Comparison of ENCODE assay signal across 23 cellular contexts in genomic region chr2:36330456-36331395, GRCh38. TPM values are rescaled to one million over a fixed set of nuclear protein-coding genes. Genes with fewer than 3 reads are reported as not detected.
DNase-seq lines count a peak whose midpoint lies in the region; FAIRE-seq and TF ChIP-seq lines count a peak whose summit lies in the region.
"Had no signal": no experiment of that assay in that cellular context is flagged by ENCODE, and none has a peak within 500 bp of the region (broad histone marks: within the 10 kb centered on the region; RNA-seq: fewer than 3 reads in every experiment).

No MANE protein-coding gene starts in this region.

- H3K36me3 Mint-ChIP-seq in Caco-2 (ENCODE audit: insufficient read depth, unreplicated experiment), result no peaks in the 10 kb centered on the region

- no peak overlapping the region for H3K4me3 Mint-ChIP-seq in Caco-2 (ENCODE audit: unreplicated experiment)
- H3K4me3 Mint-ChIP-seq: stimulated activated naive CD8-positive, alpha-beta T cell treated with anti-CD3 and anti-CD28 coated beads, Interleukin-15, Interleukin-2, amounts not matched to agents 100 ng/mL and 50 ng/mL, for 24 hours had no signal

- peak in 1 of 2 experiments; percentile 9 for DNase-seq in Caco-2
- DNase-seq in PC-9, result peak in 1 of 2 experiments; percentile 86
- no peak for DNase-seq in esophagus squamous epithelium (lab: John Stamatoyannopoulos, UW)
- no peak for DNase-seq in RWPE1 (ENCODE audit: low spot score)
- no peak for DNase-seq in SW 1271 (lab: John Stamatoyannopoulos, UW)
- DNase-seq in stimulated activated naive CD4-positive, alpha-beta T cell (lab: John Stamatoyannopoulos, UW), result no peak
- no peak for DNase-seq in frontal cortex (ENCODE audit: low spot score in 2 of 2)
- DNase-seq: activated CD4-positive, alpha-beta T cell treated with anti-CD3 and anti-CD28 coated beads, Interleukin-2, amount 50 U/mL, for 4 hours; activated CD8-positive, alpha-beta memory T cell treated with anti-CD3 and anti-CD28 coated beads, Interleukin-2, amount 50 U/mL, for 48 hours; activated effector memory CD4-positive, alpha-beta T cell treated with Interleukin-2 at 50 U/mL for 16 hours; AML-193; dorsolateral prefrontal cortex; NCI-H1105; NCI-H748 treated with DMSO at 0.1 percent for 48 hours; OCI-M1; SIG-M5; stimulated activated CD4-positive, alpha-beta T cell treated with anti-CD3 and anti-CD28 coated beads, Interleukin-2, amount 100 ng/mL, for 48 hours; T-helper 2 cell; upper lobe of left lung; WERI-Rb-1 had no signal

- no peaks in the 10 kb centered on the region for H3K27me3 Mint-ChIP-seq in Caco-2 (ENCODE audit: insufficient read depth, unreplicated experiment)

- TF ChIP-seq CTCF in Caco-2 (IDR thresholded peaks at IDR 0.05; ENCODE audit: insufficient read depth in 1 of 2, low read depth in 1 of 2, low read length in 1 of 2, severe bottlenecking in 1 of 2, unreplicated experiment in 1 of 2) (no peak), PC-9 (conservative IDR thresholded peaks at IDR 0.05) (no peak), esophagus squamous epithelium (IDR thresholded peaks at IDR 0.05) (no peak), parathyroid adenoma (IDR thresholded peaks at IDR 0.05) (no peak), RWPE1 (conservative IDR thresholded peaks at IDR 0.05; ENCODE audit: low read depth) (no peak)

- H3K79me2 ChIP-seq in PC-9 (ENCODE audit: low read depth) (no peaks in the 10 kb centered on the region), parathyroid adenoma (no peaks in the 10 kb centered on the region)

- H3K27ac Mint-ChIP-seq in Caco-2 (ENCODE audit: unreplicated experiment), result peak overlapping the region; percentile 66

- H2AFZ ChIP-seq in PC-9 (peak overlapping the region; percentile 20; the same call in 1 of the 2 replicates), parathyroid adenoma (peak overlapping the region; percentile 39)

- H3K27me3 ChIP-seq in Caco-2 (replicated peaks; ENCODE audit: control insufficient read depth, insufficient read depth, low read length) (no peaks in the 10 kb centered on the region), PC-9 (ENCODE audit: insufficient read depth, low read depth) (no peaks in the 10 kb centered on the region), esophagus squamous epithelium (no peaks in the 10 kb centered on the region), parathyroid adenoma (ENCODE audit: control insufficient read depth, insufficient read depth, low read length) (no peaks in the 10 kb centered on the region)
- H3K27me3 ChIP-seq: upper lobe of left lung had no signal

- WGBS in esophagus squamous epithelium, 2 donors, result 45 to 46% methylated on average over 3 of the region's 3 CpGs

- no peaks in the 10 kb centered on the region for H3K9me3 ChIP-seq in Caco-2
- no peaks in the 10 kb centered on the region for H3K9me3 ChIP-seq in PC-9 (ENCODE audit: insufficient read depth, low read depth)
- H3K9me3 ChIP-seq in esophagus squamous epithelium, result no peaks in the 10 kb centered on the region
- no peaks in the 10 kb centered on the region for H3K9me3 ChIP-seq in parathyroid adenoma (ENCODE audit: control insufficient read depth, low read length)
- H3K9me3 ChIP-seq: upper lobe of left lung had no signal

- peak overlapping the region; percentile 61 for H3K27ac ChIP-seq in PC-9
- H3K27ac ChIP-seq in esophagus squamous epithelium, result peak overlapping the region in 3 of 4 donors; percentile 1 to 53 (median 26)
- no peak overlapping the region for H3K27ac ChIP-seq in parathyroid adenoma
- H3K27ac ChIP-seq in RWPE1, result no peak overlapping the region
- H3K27ac ChIP-seq: upper lobe of left lung, WERI-Rb-1 had no signal

- H3K4me2 ChIP-seq in PC-9 (peak overlapping the region; percentile 14), parathyroid adenoma (ENCODE audit: low read length) (no peak overlapping the region)

- intact Hi-C loops in Caco-2 (cut with micrococcal nuclease; ENCODE audit: unreplicated experiment), result no loop called here
- intact Hi-C loops in PC-9 (cut with micrococcal nuclease; ENCODE audit: unreplicated experiment), result loop anchor here (5.0 kb wide), 1 partner anchor 232 kb away; no protein-coding TSS in a partner anchor
- intact Hi-C loops in esophagus squamous epithelium (cut with DNase I), result no loop called here

- H3K4me1 Mint-ChIP-seq in Caco-2 (ENCODE audit: low read depth, unreplicated experiment), result peaks cover 36% of the 10 kb centered on the region

- no peak for FAIRE-seq in frontal cortex (lab: Jason Lieb, UNC)
- FAIRE-seq: HepG2 had no signal

- H4K20me1 ChIP-seq in PC-9 (ENCODE audit: insufficient read depth), result no peaks in the 10 kb centered on the region

- H3K4me1 ChIP-seq in Caco-2 (peaks cover 27% of the 10 kb centered on the region), PC-9 (replicated peaks; ENCODE audit: insufficient read depth) (peaks cover 38% of the 10 kb centered on the region), esophagus squamous epithelium (peaks cover 6 to 28% (median 7%) of the 10 kb centered on the region in 3 donors), parathyroid adenoma (peaks cover 3% of the 10 kb centered on the region)
- H3K4me1 ChIP-seq: upper lobe of left lung had no signal

- no TSS peak for BruUV-seq in Caco-2 (replicated peaks; lab: Mats Ljungman, UMichigan)
- BruUV-seq in PC-9 (replicated peaks; lab: Mats Ljungman, UMichigan), result no TSS peak

- H3K4me3 ChIP-seq in Caco-2 (ENCODE audit: low read depth, low read length) (no peak overlapping the region), PC-9 (no peak overlapping the region), esophagus squamous epithelium (no peak overlapping the region), parathyroid adenoma (ENCODE audit: low read depth, low read length) (no peak overlapping the region)
- H3K4me3 ChIP-seq: dorsolateral prefrontal cortex, upper lobe of left lung had no signal

- no peak overlapping the region for H3K9ac ChIP-seq in parathyroid adenoma

- CTCF ChIA-PET in Caco-2 (lab: Charles Lee) (no interaction called here), PC-9 (lab: Charles Lee) (no interaction called here), RWPE1 (lab: Yijun Ruan, JAX) (interaction anchor here (1.2 kb wide), 1 partner anchor 177 kb away, joined by 5 read pairs; no protein-coding TSS in a partner anchor)

- no peaks in the 10 kb centered on the region for H3K36me3 ChIP-seq in Caco-2 (ENCODE audit: control insufficient read depth, insufficient read depth, low read length)
- H3K36me3 ChIP-seq in PC-9 (ENCODE audit: low read depth), result no peaks in the 10 kb centered on the region
- H3K36me3 ChIP-seq in esophagus squamous epithelium, result no peaks in the 10 kb centered on the region
- no peaks in the 10 kb centered on the region for H3K36me3 ChIP-seq in parathyroid adenoma (ENCODE audit: control insufficient read depth, insufficient read depth, low read length)
- H3K36me3 ChIP-seq: upper lobe of left lung, WERI-Rb-1 had no signal

- no peaks in the 10 kb centered on the region for H3K9me2 ChIP-seq in PC-9 (ENCODE audit: insufficient read depth)

- H3K9me3 Mint-ChIP-seq in Caco-2 (ENCODE audit: unreplicated experiment), result no peaks in the 10 kb centered on the region
- H3K9me3 Mint-ChIP-seq: stimulated activated naive CD8-positive, alpha-beta T cell treated with anti-CD3 and anti-CD28 coated beads, Interleukin-15, Interleukin-2, amounts not matched to agents 100 ng/mL and 50 ng/mL, for 24 hours had no signal

- no peak for TF ChIP-seq POLR2A in esophagus squamous epithelium (IDR thresholded peaks at IDR 0.05)

- no peaks in the 10 kb centered on the region for H3F3A ChIP-seq in PC-9 (ENCODE audit: insufficient read depth, low read depth)

- POLR2A ChIA-PET in Caco-2 (lab: Charles Lee) (no interaction called here), PC-9 (lab: Charles Lee; ENCODE audit: unreplicated experiment) (interaction anchor here (0.5 to 0.7 kb wide), 4 partner anchors 61 to 290 kb away, joined by 3 to 9 read pairs (median 4); no protein-coding TSS in a partner anchor), RWPE1 (lab: Yijun Ruan, JAX; ENCODE audit: low non-redundant PET) (no interaction called here)

RNA-seq across cellular contexts. Expression of gene CRIM1, which starts 24.9 kb away (rescaled TPM):
- total RNA-seq in Caco-2 (2022) (270 and 292 TPM in 2 replicates), PC-9 (2021) (133 and 154 TPM in 2 replicates), esophagus squamous epithelium (100 to 1,000 TPM in 1 of 4 donors, 10 to 100 TPM in 3; 16.4 to 107 (median 29.9) TPM), frontal cortex (97.8 TPM)

Comparison
In these comparisons a context has a peak if more than half of its experiments do, and no peak if none do; other contexts are left out.
1. H3K27ac ChIP-seq: peak in PC-9 (single experiment) and esophagus squamous epithelium (3 of 4); none in parathyroid adenoma (single experiment) and RWPE1 (single experiment).